19 cellular contexts compared by ENCODE assay signal in the genomic region with DNA sequence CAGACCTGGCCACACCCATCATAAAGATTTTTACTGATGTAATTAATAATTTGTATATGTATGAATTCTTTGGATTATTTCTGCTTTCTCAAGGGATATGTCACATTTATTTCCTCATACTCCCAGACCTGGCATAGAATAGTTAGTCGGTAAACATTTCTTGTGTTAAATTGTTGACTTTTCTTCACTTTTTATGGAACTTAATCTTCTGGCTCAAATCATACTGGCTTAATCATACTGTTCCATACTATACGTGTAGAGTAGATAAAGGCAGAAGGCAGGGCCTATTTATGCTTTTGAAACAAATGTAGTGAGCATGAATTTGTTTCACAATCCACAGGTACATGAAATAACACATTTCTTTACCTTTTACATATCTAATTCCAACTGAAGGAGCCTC.
DNase-seq lines count a peak whose midpoint lies in the region; ATAC-seq and TF ChIP-seq lines count a peak whose summit lies in the region.
"Had no signal": no experiment of that assay in that cellular context is flagged by ENCODE, and none has a peak within 500 bp of the region (broad histone marks: within the 10 kb centered on the region; RNA-seq: fewer than 3 reads in every experiment).

No MANE protein-coding gene starts in this region.

- intact Hi-C loops in ascending aorta (cut with DNase I) (loop anchor here (5.0 kb wide), 2 partner anchors 43 to 103 kb away; no protein-coding TSS in a partner anchor), left colon (cut with DNase I, micrococcal nuclease) (no loop called here), mucosa of descending colon (cut with DNase I, micrococcal nuclease) (no loop called here)

- ATAC-seq in left colon (peak; percentile 50), mucosa of descending colon (peak; percentile 49), GM21723 (IDR thresholded peaks at IDR 0.05; ENCODE audit: unreplicated experiment) (no peak)
- ATAC-seq: CD8-positive, alpha-beta T cell had no signal

- peak; percentile 82 for DNase-seq in LNCaP clone FGC (ENCODE audit: low read depth)
- no peak for DNase-seq in ascending aorta (ENCODE audit: low spot score in 2 of 2)
- no peak for DNase-seq in left colon
- DNase-seq in mucosa of descending colon, result no peak
- DNase-seq in stimulated activated CD8-positive, alpha-beta memory T cell treated with anti-CD3 and anti-CD28 coated beads, Interleukin-4, amount 100 ng/mL, for 48 hours, result no peak
- no peak for DNase-seq in 8988T
- no peak for DNase-seq in NCI-H2227 (lab: John Stamatoyannopoulos, UW; ENCODE audit: unreplicated experiment)
- DNase-seq: ACHN; BE2C; C1 segment of cervical spinal cord; Caco-2; Calu3; CD4-positive, CD25-positive, alpha-beta regulatory T cell; CD8-positive, alpha-beta T cell; DMS79 treated with DMSO at 0.1 percent for 48 hours; GF-D8 had no signal

- H3K36me3 ChIP-seq in ascending aorta (no peaks in the 10 kb centered on the region), mucosa of descending colon (ENCODE audit: low read depth) (no peaks in the 10 kb centered on the region)
- H3K36me3 ChIP-seq: BE2C had no signal

- H3K27ac ChIP-seq in ascending aorta, result peak overlapping the region; percentile 5 to 79
- H3K27ac ChIP-seq: 22Rv1, BLaER1 had no signal

- H3K27me3 ChIP-seq in ascending aorta, result no peaks in the 10 kb centered on the region
- H3K27me3 ChIP-seq: BE2C, BLaER1 had no signal

- H3K4me3 ChIP-seq in LNCaP clone FGC (ENCODE audit: low read depth, low read length) (no peak overlapping the region), ascending aorta (no peak overlapping the region), mucosa of descending colon (no peak overlapping the region)
- H3K4me3 ChIP-seq: BLaER1 had no signal

- H3K4me1 ChIP-seq in ascending aorta (peaks cover 6 to 25% of the 10 kb centered on the region in 2 donors), mucosa of descending colon (ENCODE audit: low read depth) (no peaks in the 10 kb centered on the region)
- H3K4me1 ChIP-seq: BE2C had no signal

- H3K9me3 ChIP-seq in ascending aorta, result no peaks in the 10 kb centered on the region
- no peaks in the 10 kb centered on the region for H3K9me3 ChIP-seq in mucosa of descending colon
- H3K9me3 ChIP-seq: BE2C, Caco-2 had no signal

- TF ChIP-seq CTCF in LNCaP clone FGC (IDR thresholded peaks at IDR 0.05; ENCODE audit: control insufficient read depth, extremely low read depth, insufficient read depth) (no peak), ascending aorta (IDR thresholded peaks at IDR 0.05) (no peak), mucosa of descending colon (IDR thresholded peaks at IDR 0.05) (no peak)
